1 cellular context compared by ENCODE assay signal in genomic region chr2:9312591-9312990, GRCh38.
TF ChIP-seq lines count a peak whose summit lies in the region.

No MANE protein-coding gene starts in this region.

TF ChIP-seq in IMR-90, 13 proteins besides CTCF, POLR2A, EP300 and RAD21:
- TF ChIP-seq CEBPB (IDR thresholded peaks at IDR 0.05; ENCODE audit: low read depth, low read length) (no peak), CHD1 (IDR thresholded peaks at IDR 0.05; ENCODE audit: low read depth, low read length) (no peak), MAZ (IDR thresholded peaks at IDR 0.05; ENCODE audit: borderline replicate concordance, low read depth, low read length) (no peak), MAFK (IDR thresholded peaks at IDR 0.05; ENCODE audit: low read depth, low read length) (no peak), SMC3 (IDR thresholded peaks at IDR 0.05; ENCODE audit: low read depth, low read length) (no peak), ELK1 (IDR thresholded peaks at IDR 0.05; ENCODE audit: borderline replicate concordance, low read depth, low read length) (no peak), NFE2L2 (IDR thresholded peaks at IDR 0.05; ENCODE audit: low read depth, low read length) (no peak), MXI1 (IDR thresholded peaks at IDR 0.05; ENCODE audit: borderline replicate concordance, low read depth, low read length) (no peak), RCOR1 (IDR thresholded peaks at IDR 0.05; ENCODE audit: insufficient replicate concordance, low read length) (no peak), BHLHE40 (IDR thresholded peaks at IDR 0.05; ENCODE audit: low read depth, low read length) (no peak), RFX5 (IDR thresholded peaks at IDR 0.05; ENCODE audit: low read depth, low read length) (no peak), FOS (IDR thresholded peaks at IDR 0.05; ENCODE audit: low read depth, low read length) (no peak)
- TF ChIP-seq, protein P1, sequence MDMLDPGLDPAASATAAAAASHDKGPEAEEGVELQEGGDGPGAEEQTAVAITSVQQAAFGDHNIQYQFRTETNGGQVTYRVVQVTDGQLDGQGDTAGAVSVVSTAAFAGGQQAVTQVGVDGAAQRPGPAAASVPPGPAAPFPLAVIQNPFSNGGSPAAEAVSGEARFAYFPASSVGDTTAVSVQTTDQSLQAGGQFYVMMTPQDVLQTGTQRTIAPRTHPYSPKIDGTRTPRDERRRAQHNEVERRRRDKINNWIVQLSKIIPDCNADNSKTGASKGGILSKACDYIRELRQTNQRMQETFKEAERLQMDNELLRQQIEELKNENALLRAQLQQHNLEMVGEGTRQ (IDR thresholded peaks at IDR 0.05; ENCODE audit: low read depth, low read length): no peak
